In the genomic region with DNA sequence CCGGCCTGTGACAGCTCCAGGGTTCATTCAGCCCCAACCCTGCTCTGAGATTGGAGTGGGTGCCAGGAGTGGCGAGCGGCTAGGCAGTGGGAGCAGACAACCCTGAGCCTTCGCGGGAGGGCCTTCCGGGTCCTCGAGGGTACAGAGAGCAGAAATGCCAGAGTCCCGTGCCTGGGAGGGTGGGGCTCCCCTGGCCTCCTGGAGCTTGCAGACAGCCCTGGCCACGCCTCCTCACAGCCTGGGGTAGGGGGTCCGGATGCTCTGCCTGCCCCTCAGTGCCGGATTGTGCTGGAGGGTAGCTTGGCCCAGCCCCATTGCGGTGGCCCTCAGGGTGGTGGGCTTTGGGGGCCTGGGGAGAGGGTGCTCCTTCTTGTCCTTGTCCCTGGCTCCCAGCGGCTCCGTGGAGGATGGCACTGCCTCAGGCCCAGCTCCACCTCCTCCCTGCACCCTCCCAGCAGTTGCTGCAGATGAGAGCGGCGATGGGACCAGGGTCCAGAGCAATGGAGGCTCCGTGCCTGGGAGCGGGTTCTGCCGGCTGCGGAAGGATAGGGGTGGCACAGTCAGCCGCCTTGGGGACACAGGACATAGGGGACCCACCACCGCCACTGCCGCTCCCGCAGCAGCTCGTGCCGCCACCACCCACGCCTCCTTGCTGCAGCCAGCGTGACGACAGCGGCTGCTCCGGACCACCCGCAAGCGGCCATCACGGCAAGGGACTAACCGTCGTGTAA, we compare ENCODE assay signal across 1 cellular context.
TF ChIP-seq lines count a peak whose summit lies in the region.

No MANE protein-coding gene starts in this region.

TF ChIP-seq in GM12878, 131 proteins besides CTCF, POLR2A, EP300 and RAD21:
- TF ChIP-seq PAX5 (IDR thresholded peaks at IDR 0.05; ENCODE audit: borderline replicate concordance, low read depth, low read length) (peak; percentile 68; the same call in 1 of the 2 replicates), CHD2 (IDR thresholded peaks at IDR 0.05; ENCODE audit: borderline replicate concordance, low read depth, low read length) (no peak), EGR1 (IDR thresholded peaks at IDR 0.05; ENCODE audit: borderline replicate concordance in 1 of 2, low read depth in 2 of 2, low read length in 2 of 2) (peak in 1 of 2 experiments; percentile 71; a peak in 2 of 3 replicates), IKZF1 (conservative IDR thresholded peaks at IDR 0.05) (0 out of 2 replicates have a peak, but pooled peaks have one; percentile 22), BHLHE40 (IDR thresholded peaks at IDR 0.05; ENCODE audit: borderline replicate concordance in 1 of 2, low read depth in 2 of 2, low read length in 1 of 2) (peak; percentile 85 to 92), TCF12 (IDR thresholded peaks at IDR 0.05; ENCODE audit: low read depth, low read length) (peak; percentile 40; the same call in 1 of the 2 replicates), BCL11A (IDR thresholded peaks at IDR 0.05; ENCODE audit: low read depth, low read length) (0 out of 2 replicates have a peak, but pooled peaks have one; percentile 14), YY1 (IDR thresholded peaks at IDR 0.05; ENCODE audit: low read depth, low read length) (peak; percentile 82), RUNX3 (IDR thresholded peaks at IDR 0.05; ENCODE audit: low read length) (peak; percentile 30; the same call in 1 of the 2 replicates), HDAC6 (IDR thresholded peaks at IDR 0.05; ENCODE audit: unreplicated experiment) (no peak)
- TF ChIP-seq, protein P1, sequence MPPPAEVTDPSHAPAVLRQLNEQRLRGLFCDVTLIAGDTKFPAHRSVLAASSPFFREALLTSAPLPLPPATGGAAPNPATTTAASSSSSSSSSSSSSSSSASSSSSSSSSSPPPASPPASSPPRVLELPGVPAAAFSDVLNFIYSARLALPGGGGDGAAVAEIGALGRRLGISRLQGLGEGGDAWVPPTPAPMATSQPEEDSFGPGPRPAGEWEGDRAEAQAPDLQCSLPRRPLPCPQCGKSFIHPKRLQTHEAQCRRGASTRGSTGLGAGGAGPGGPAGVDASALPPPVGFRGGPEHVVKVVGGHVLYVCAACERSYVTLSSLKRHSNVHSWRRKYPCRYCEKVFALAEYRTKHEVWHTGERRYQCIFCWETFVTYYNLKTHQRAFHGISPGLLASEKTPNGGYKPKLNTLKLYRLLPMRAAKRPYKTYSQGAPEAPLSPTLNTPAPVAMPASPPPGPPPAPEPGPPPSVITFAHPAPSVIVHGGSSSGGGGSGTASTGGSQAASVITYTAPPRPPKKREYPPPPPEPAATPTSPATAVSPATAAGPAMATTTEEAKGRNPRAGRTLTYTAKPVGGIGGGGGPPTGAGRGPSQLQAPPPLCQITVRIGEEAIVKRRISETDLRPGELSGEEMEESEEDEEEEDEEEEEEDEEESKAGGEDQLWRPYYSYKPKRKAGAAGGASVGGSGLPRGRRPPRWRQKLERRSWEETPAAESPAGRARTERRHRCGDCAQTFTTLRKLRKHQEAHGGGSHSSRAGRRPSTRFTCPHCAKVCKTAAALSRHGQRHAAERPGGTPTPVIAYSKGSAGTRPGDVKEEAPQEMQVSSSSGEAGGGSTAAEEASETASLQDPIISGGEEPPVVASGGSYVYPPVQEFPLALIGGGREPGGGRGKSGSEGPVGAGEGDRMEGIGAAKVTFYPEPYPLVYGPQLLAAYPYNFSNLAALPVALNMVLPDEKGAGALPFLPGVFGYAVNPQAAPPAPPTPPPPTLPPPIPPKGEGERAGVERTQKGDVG (CRISPR knock-in tag; IDR thresholded peaks at IDR 0.05), result no peak
